13 cellular contexts compared by ENCODE assay signal in the genomic region with DNA sequence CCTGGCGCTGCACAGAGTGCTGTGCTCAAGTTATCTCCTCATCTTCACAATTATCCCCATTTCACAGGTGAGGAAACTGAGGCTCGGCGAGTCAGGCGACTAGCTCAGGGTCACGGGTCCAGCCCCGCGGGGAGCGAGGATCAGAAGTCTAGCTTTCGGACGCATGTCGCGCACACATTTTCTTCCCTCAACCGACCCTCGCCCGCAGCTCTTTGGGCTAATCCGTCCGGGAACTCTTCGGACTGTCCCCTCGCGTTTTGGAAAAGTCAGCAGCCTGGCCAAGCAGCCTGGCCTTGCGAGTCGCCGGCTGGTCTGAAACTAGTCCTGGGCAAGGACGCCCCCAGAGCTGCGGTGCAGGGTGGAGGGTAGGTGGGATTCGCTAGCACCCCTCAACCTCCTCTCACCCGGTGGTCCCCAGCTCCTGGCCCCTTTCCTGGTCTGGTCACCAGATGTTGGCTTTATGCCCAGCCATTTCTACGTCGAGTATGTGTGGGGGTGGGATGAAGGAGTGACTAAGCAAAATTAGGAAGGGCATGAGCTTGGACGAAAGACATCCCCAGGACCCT. TPM values are rescaled to one million over a fixed set of nuclear protein-coding genes. Genes with fewer than 3 reads are reported as not detected.
DNase-seq lines count a peak whose midpoint lies in the region; ATAC-seq and TF ChIP-seq lines count a peak whose summit lies in the region.
"Had no signal": no experiment of that assay in that cellular context is flagged by ENCODE, and none has a peak within 500 bp of the region (broad histone marks: within the 10 kb centered on the region; RNA-seq: fewer than 3 reads in every experiment).

No MANE protein-coding gene starts in this region.

- H3K36me3 ChIP-seq in GM23248 (ENCODE audit: low read depth) (no peaks in the 10 kb centered on the region), duodenal mucosa (ENCODE audit: control insufficient read depth in 1 of 2, insufficient read depth in 2 of 2, low read length in 2 of 2) (no peaks in the 10 kb centered on the region), suprapubic skin (no peaks in the 10 kb centered on the region), mesendoderm (ENCODE audit: control insufficient read depth, insufficient read depth, low read length) (no peaks in the 10 kb centered on the region)

- H4K5ac ChIP-seq in mesendoderm (ENCODE audit: low read length) = no peak overlapping the region

- TF ChIP-seq EP300 in suprapubic skin (IDR thresholded peaks at IDR 0.05) = no peak

- no peak overlapping the region for H2BK15ac ChIP-seq in mesendoderm (replicated peaks; ENCODE audit: low read depth)

- no peak overlapping the region for H2BK5ac ChIP-seq in mesendoderm (ENCODE audit: low read length)

- no peak overlapping the region for H3K56ac ChIP-seq in mesendoderm (ENCODE audit: low read length)

- H3K4ac ChIP-seq in mesendoderm (ENCODE audit: low read depth, low read length) = no peak overlapping the region

- H3K4me3 ChIP-seq in GM23248 (peak overlapping the region; percentile 63), duodenal mucosa (ENCODE audit: low read depth in 1 of 2, low read length in 2 of 2) (peak overlapping the region; percentile 41 to 44), suprapubic skin (peak overlapping the region; percentile 50), mesendoderm (ENCODE audit: low read length) (no peak overlapping the region)

- H3K9ac ChIP-seq in GM23248 (peak overlapping the region; percentile 68), duodenal mucosa (ENCODE audit: low read depth in 1 of 2, low read length in 2 of 2) (no peak overlapping the region), mesendoderm (ENCODE audit: low read length) (no peak overlapping the region)

- ATAC-seq in left lobe of liver = peak; percentile 57
- no peak for ATAC-seq in HG03025 (IDR thresholded peaks at IDR 0.05; ENCODE audit: low FRiP score, unreplicated experiment)

- no peak overlapping the region for H2AK5ac ChIP-seq in mesendoderm (ENCODE audit: low read length)

- H3K18ac ChIP-seq in mesendoderm (ENCODE audit: low read length) = no peak overlapping the region

- no peaks in the 10 kb centered on the region for H3K9me3 ChIP-seq in GM23248 (ENCODE audit: low read depth)
- no peaks in the 10 kb centered on the region for H3K9me3 ChIP-seq in duodenal mucosa (ENCODE audit: control insufficient read depth in 1 of 2, low read length in 2 of 2)
- peaks cover 6% of the 10 kb centered on the region for H3K9me3 ChIP-seq in suprapubic skin

- peak; percentile 59 for DNase-seq in GM23248
- DNase-seq in left lobe of liver (ENCODE audit: low spot score) = peak; percentile 77
- peak in 1 of 2 donors; percentile 64 for DNase-seq in suprapubic skin (ENCODE audit: low spot score in 2 of 2)
- no peak for DNase-seq in mesendoderm
- DNase-seq in NCI-H526 treated with DMSO at 0.1 percent for 48 hours (lab: John Stamatoyannopoulos, UW) = no peak
- DNase-seq in NCI-H69 (lab: John Stamatoyannopoulos, UW) = no peak
- DNase-seq: effector CD4-positive, alpha-beta T cell; Karpas-422; stimulated activated CD4-positive, alpha-beta T cell treated with anti-CD3 and anti-CD28 coated beads, Interleukin-4, amount 100 ng/mL, for 1 hour had no signal

- H2BK120ac ChIP-seq in mesendoderm (ENCODE audit: low read depth, low read length) = no peak overlapping the region

- H2AFZ ChIP-seq in GM23248 = peak overlapping the region; percentile 92

- no peak overlapping the region for H3K23ac ChIP-seq in mesendoderm (ENCODE audit: low read length)

- no peaks in the 10 kb centered on the region for H3K79me1 ChIP-seq in mesendoderm (ENCODE audit: low read length)

- H3K4me2 ChIP-seq in GM23248 (ENCODE audit: unreplicated experiment) (peak overlapping the region; percentile 49), mesendoderm (ENCODE audit: low read length) (no peak overlapping the region)

- H3K27me3 ChIP-seq in GM23248 (replicated peaks; ENCODE audit: insufficient read depth) = no peaks in the 10 kb centered on the region
- peaks cover 5 to 12% of the 10 kb centered on the region in 2 donors for H3K27me3 ChIP-seq in duodenal mucosa (ENCODE audit: control insufficient read depth in 1 of 2, insufficient read depth in 2 of 2, low read length in 2 of 2)
- peaks cover 13% of the 10 kb centered on the region for H3K27me3 ChIP-seq in suprapubic skin
- H3K27me3 ChIP-seq in mesendoderm (ENCODE audit: insufficient read depth, low read length, poor library complexity) = no peaks in the 10 kb centered on the region

- TF ChIP-seq CTCF in suprapubic skin (IDR thresholded peaks at IDR 0.05) = no peak

- H4K20me1 ChIP-seq in GM23248 (ENCODE audit: insufficient read depth) = no peaks in the 10 kb centered on the region

- H4K8ac ChIP-seq in mesendoderm (ENCODE audit: low read depth, low read length) = no peak overlapping the region

- H3K79me2 ChIP-seq in GM23248 (ENCODE audit: insufficient read depth) (no peaks in the 10 kb centered on the region), mesendoderm (ENCODE audit: control insufficient read depth, insufficient read depth, low read length) (no peaks in the 10 kb centered on the region)

- no peak for TF ChIP-seq POLR2A in suprapubic skin (IDR thresholded peaks at IDR 0.05)

- H3K4me1 ChIP-seq in GM23248 (ENCODE audit: insufficient read depth) (no peaks in the 10 kb centered on the region), duodenal mucosa (ENCODE audit: control insufficient read depth in 1 of 2, insufficient read depth in 2 of 2, low read length in 2 of 2) (no peaks in the 10 kb centered on the region), suprapubic skin (peaks cover 7% of the 10 kb centered on the region), mesendoderm (ENCODE audit: control insufficient read depth, low read depth, low read length) (no peaks in the 10 kb centered on the region)

- peaks cover 12% of the 10 kb centered on the region; the same call in 1 of the 2 replicates for H3F3A ChIP-seq in GM23248 (ENCODE audit: insufficient read depth)

- WGBS in GM23248 (ENCODE audit: low coverage in 1 of 2, low lambda C conversion rate in 2 of 2, missing lambda C conversion rate in 2 of 2), 2 experiments = 3 to 4% methylated on average over 30 of the region's 30 CpGs
- 53% methylated on average over 30 of the region's 30 CpGs for WGBS in suprapubic skin
- no CpG with 5 or more reads among the region's 30 CpGs for WGBS in mesendoderm (ENCODE audit: extremely low coverage, insufficient coverage, low lambda C conversion rate)

- in situ Hi-C loops in GM23248 (cut with MboI) = no loop called here

- H3K27ac ChIP-seq in GM23248 = peak overlapping the region; percentile 29; the same call in 1 of the 2 replicates
- peak overlapping the region; percentile 25 for H3K27ac ChIP-seq in duodenal mucosa (ENCODE audit: low read depth, low read length)
- H3K27ac ChIP-seq in suprapubic skin = no peak overlapping the region
- no peak overlapping the region for H3K27ac ChIP-seq in mesendoderm (ENCODE audit: low read depth, low read length)

- no peaks in the 10 kb centered on the region for H3K9me2 ChIP-seq in GM23248 (ENCODE audit: insufficient read depth)

RNA-seq across cellular contexts. Expression of a gene that starts 0.5 kb away (rescaled TPM):
- 4.4 and 15.9 TPM in 2 replicates for total RNA-seq in GM23248 (2014; rRNA removed; shearing (Covaris generic))
- 6.2 and 7.0 TPM in 2 replicates for polyA plus RNA-seq in GM23248 (2016; fragmentation: Nextera tagmentation; extraction: Ambion mirVana)
- total RNA-seq in left lobe of liver (374 TPM), suprapubic skin (1 to 10 TPM in 2 of 4 donors, under 1 TPM in 2; 0.30 to 7.5 (median 1.4) TPM)
- polyA plus RNA-seq in mesendoderm (2013, experiment 1 of 2) = not detected
- not detected for polyA plus RNA-seq in mesendoderm (2013, experiment 2 of 2)
- total RNA-seq: mononuclear cell; T-helper 2 cell treated with Interferon-gamma antibody and Interleukin-4, amounts not matched to agents 100 ng/mL and 5 ng/mL, for 36 hours had no signal

RNA-seq across cellular contexts. Expression of a gene that starts 0.6 kb away (rescaled TPM):
- 0.38 and 1.6 TPM in 2 replicates for total RNA-seq in GM23248 (2014; rRNA removed; shearing (Covaris generic))
- polyA plus RNA-seq in GM23248 (2016; fragmentation: Nextera tagmentation; extraction: Ambion mirVana) = 1.5 and 2.8 TPM in 2 replicates
- total RNA-seq in left lobe of liver (119 TPM), suprapubic skin (1 to 10 TPM in 2 of 4 donors, under 1 TPM in 1, not detected in 1; 0.55 to 2.8 (median 1.1) TPM)
- 0.10 TPM for polyA plus RNA-seq in mesendoderm (2013, experiment 1 of 2)
- polyA plus RNA-seq in mesendoderm (2013, experiment 2 of 2) = 0.10 TPM
- total RNA-seq: mononuclear cell; T-helper 2 cell treated with Interferon-gamma antibody and Interleukin-4, amounts not matched to agents 100 ng/mL and 5 ng/mL, for 36 hours had no signal

RNA-seq across cellular contexts. Expression of a gene that starts 41.5 kb away (rescaled TPM):
- not detected in 2 replicates for total RNA-seq in GM23248 (2014; rRNA removed; shearing (Covaris generic))
- not detected in 2 replicates for polyA plus RNA-seq in GM23248 (2016; fragmentation: Nextera tagmentation; extraction: Ambion mirVana)
- total RNA-seq in left lobe of liver (957 TPM), suprapubic skin (under 1 TPM in 2 of 4 donors, not detected in 2; 0.30 to 0.64 TPM)
- polyA plus RNA-seq in mesendoderm (2013, experiment 1 of 2) = 0.14 TPM
- polyA plus RNA-seq in mesendoderm (2013, experiment 2 of 2) = 0.11 TPM
- total RNA-seq: mononuclear cell; T-helper 2 cell treated with Interferon-gamma antibody and Interleukin-4, amounts not matched to agents 100 ng/mL and 5 ng/mL, for 36 hours had no signal

Comparison
In these comparisons a context has a peak if more than half of its experiments do, and no peak if none do; other contexts are left out.
1. DNase-seq: peak in GM23248 (single experiment) and left lobe of liver (single experiment); none in mesendoderm (single experiment), NCI-H526 treated with DMSO at 0.1 percent for 48 hours (single experiment) and NCI-H69 (single experiment).
2. H3K27ac ChIP-seq: peak in GM23248 (single experiment) and duodenal mucosa (single experiment); none in suprapubic skin (single experiment) and mesendoderm (single experiment).
3. RNA of a gene that starts 0.5 kb away (total RNA-seq): 374 TPM in left lobe of liver (single experiment); 4.4 to 15.9 TPM in GM23248 and 0.30 to 7.5 TPM in suprapubic skin; every median in the first group is over 10 times any median in the second.
4. RNA of a gene that starts 0.6 kb away (total RNA-seq): 119 TPM in left lobe of liver (single experiment); 0.38 to 1.6 TPM in GM23248 and 0.55 to 2.8 TPM in suprapubic skin; every median in the first group is over 10 times any median in the second.
5. RNA of a gene that starts 41.5 kb away (total RNA-seq): 957 TPM in left lobe of liver (single experiment); 0.30 to 0.64 TPM in suprapubic skin and not detected in GM23248; every median in the first group is over 100 times any median in the second.